9 cellular contexts compared by ENCODE assay signal in genomic region chr7:99876933-99877332, GRCh38. TPM values are rescaled to one million over a fixed set of nuclear protein-coding genes. Genes with fewer than 3 reads are reported as not detected.
"Had no signal": no experiment of that assay in that cellular context is flagged by ENCODE, and none has a peak within 500 bp of the region (broad histone marks: within the 10 kb centered on the region; RNA-seq: fewer than 3 reads in every experiment).

TSS of gene OR2AE1 (minus strand) at chr7:99877033. CDS start at chr7:99877033, 0 bp downstream.

- H2AFZ ChIP-seq: GM23248 had no signal

- H3K9ac ChIP-seq: GM23248 had no signal

- DNase-seq: GM23248, GOT3, H7, HFFc6 had no signal

- H3K27ac ChIP-seq: GM23248 had no signal

- H3K36me3 ChIP-seq: HAP-1 had no signal

- H3K4me1 ChIP-seq: HAP-1 had no signal

- H3K9me3 ChIP-seq: HAP-1 had no signal

- H3K4me3 ChIP-seq: GM23248, HAP-1 had no signal

RNA-seq across cellular contexts. Expression of gene OR2AE1, which starts in this region (rescaled TPM):
- total RNA-seq: GM23248, H4, H7, HepG2, HFFc6, HT1080 had no signal
- polyA plus RNA-seq: GM23248, HepG2, IgD-negative memory B cell had no signal
